In the genomic region with DNA sequence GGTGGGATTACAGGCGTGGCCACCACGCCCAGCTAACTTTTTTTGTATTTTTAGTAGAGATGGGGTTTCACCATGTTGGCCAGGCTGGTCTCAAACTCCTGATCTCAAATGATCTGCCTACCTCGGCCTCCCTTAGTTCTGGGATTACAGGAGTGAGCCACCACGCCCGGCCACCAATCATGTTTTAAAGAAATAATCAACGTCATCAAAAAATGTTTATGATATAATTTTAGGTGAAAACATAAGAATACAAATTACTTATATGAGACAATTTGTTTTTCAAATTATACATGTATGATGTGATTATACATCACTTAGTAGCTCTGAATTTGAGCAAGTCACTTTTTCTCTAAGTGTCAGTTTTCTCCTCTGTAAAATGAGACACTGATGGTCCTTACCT, we compare ENCODE assay signal across 35 cellular contexts.
"Had no signal": no experiment of that assay in that cellular context is flagged by ENCODE, and none has a peak within 500 bp of the region (broad histone marks: within the 10 kb centered on the region; RNA-seq: fewer than 3 reads in every experiment).

No MANE protein-coding gene starts in this region.

- H3K4me2 ChIP-seq: KMS-11 had no signal

- DNase-seq: Karpas-422, Kasumi-1, MG63, MM.1S, MV-4-11, NCI-H1048, NCI-H1092, NCI-H1092 treated with DMSO at 0.1 percent for 48 hours, NCI-H1105, NCI-H1105 treated with DMSO at 0.1 percent for 48 hours, NCI-H1417, NCI-H1417 treated with DMSO at 0.1 percent for 48 hours, NCI-H1436, NCI-H1436 treated with DMSO at 0.1 percent for 48 hours, NCI-H146, NCI-H1694, NCI-H1694 treated with DMSO at 0.1 percent for 48 hours, NCI-H187, NCI-H187 treated with DMSO at 0.1 percent for 48 hours, NCI-H1930, NCI-H2029, NCI-H2029 treated with DMSO at 0.1 percent for 48 hours, NCI-H2081, NCI-H2081 treated with DMSO at 0.1 percent for 48 hours, NCI-H2107, NCI-H2171, NCI-H2171 treated with DMSO at 0.1 percent for 48 hours, NCI-H2227 treated with DMSO at 0.1 percent for 48 hours, NCI-H226, NCI-H345, NCI-H446, NCI-H446 treated with DMSO at 0.1 percent for 48 hours, NCI-H510A, NCI-H510A treated with DMSO at 0.1 percent for 48 hours had no signal

- H3K27me3 ChIP-seq: MG63 had no signal

- H3K9me3 ChIP-seq: MG63 had no signal

- H3K9ac ChIP-seq: KMS-11 had no signal

- H3K4me3 ChIP-seq: MG63 had no signal

- H3K27ac ChIP-seq: KMS-11 had no signal

- H3K36me3 ChIP-seq: MG63 had no signal
